14 cellular contexts compared by ENCODE assay signal in genomic region chr12:101924647-101925046, GRCh38. TPM values are rescaled to one million over a fixed set of nuclear protein-coding genes. Genes with fewer than 3 reads are reported as not detected.
A peak's percentile ranks its signal among the peaks of the same experiment; 100 is the strongest.
DNase-seq lines count a peak whose midpoint lies in the region; ATAC-seq and TF ChIP-seq lines count a peak whose summit lies in the region.
"Had no signal": no experiment of that assay in that cellular context is flagged by ENCODE, and none has a peak within 500 bp of the region (broad histone marks: within the 10 kb centered on the region; RNA-seq: fewer than 3 reads in every experiment).

No MANE protein-coding gene starts in this region.

- intact Hi-C loops in stomach (cut with DNase I; ENCODE audit: low total_unique reads) (no loop called here), posterior cingulate gyrus (cut with DNase I) (no loop called here)

- H3K27ac Mint-ChIP-seq in endodermal cell = no peak overlapping the region
- H3K27ac Mint-ChIP-seq: natural killer cell had no signal

- H3K27me3 Mint-ChIP-seq in endodermal cell (ENCODE audit: insufficient read depth) = no peaks in the 10 kb centered on the region

- no peak for TF ChIP-seq EP300 in stomach (IDR thresholded peaks at IDR 0.05)

- peaks cover 2% of the 10 kb centered on the region for H3K9me3 Mint-ChIP-seq in endodermal cell
- H3K9me3 Mint-ChIP-seq: natural killer cell had no signal

- no peak overlapping the region for H3K4me3 Mint-ChIP-seq in endodermal cell
- H3K4me3 Mint-ChIP-seq: natural killer cell had no signal

- no peaks in the 10 kb centered on the region for H3K27me3 ChIP-seq in OCI-LY3 (ENCODE audit: low read depth, low read length)
- H3K27me3 ChIP-seq in stomach = no peaks in the 10 kb centered on the region
- no peaks in the 10 kb centered on the region for H3K27me3 ChIP-seq in endodermal cell (ENCODE audit: control insufficient read depth, insufficient read depth, low read length, poor library complexity, severe bottlenecking)
- H3K27me3 ChIP-seq: cardiac muscle cell had no signal

- no peak overlapping the region for H3K9ac ChIP-seq in OCI-LY3 (ENCODE audit: low read length)
- no peak overlapping the region for H3K9ac ChIP-seq in endodermal cell (ENCODE audit: extremely low read depth, low read length, poor library complexity, severe bottlenecking)

- no peak overlapping the region for H3K4me2 ChIP-seq in OCI-LY3 (ENCODE audit: low read length)

- H2AFZ ChIP-seq in OCI-LY3 (ENCODE audit: low read depth, low read length) = no peak overlapping the region

- H3K9me3 ChIP-seq in OCI-LY3 (ENCODE audit: insufficient read depth, low read length) (peaks cover 5% of the 10 kb centered on the region; the same call in 1 of the 2 replicates), stomach (no peaks in the 10 kb centered on the region), endodermal cell (ENCODE audit: control insufficient read depth, low read length) (no peaks in the 10 kb centered on the region)
- H3K9me3 ChIP-seq: thoracic aorta had no signal

- peak overlapping the region; percentile 16 for H3K27ac ChIP-seq in OCI-LY3 (ENCODE audit: low read length)
- peak overlapping the region in 4 of 5 donors; percentile 27 to 71 (median 58) for H3K27ac ChIP-seq in stomach
- H3K27ac ChIP-seq in endodermal cell (ENCODE audit: low read depth, low read length) = no peak overlapping the region
- H3K27ac ChIP-seq: cardiac muscle cell, thoracic aorta had no signal

- H3K4me3 ChIP-seq in OCI-LY3 (ENCODE audit: low read length) = no peak overlapping the region
- H3K4me3 ChIP-seq in fibroblast of mammary gland (ENCODE audit: control insufficient read depth, low read depth, low read length) = no peak overlapping the region
- no peak overlapping the region for H3K4me3 ChIP-seq in stomach
- H3K4me3 ChIP-seq in endodermal cell (ENCODE audit: low read length) = no peak overlapping the region
- H3K4me3 ChIP-seq: cardiac muscle cell, thoracic aorta had no signal

- H4K20me1 ChIP-seq in OCI-LY3 (ENCODE audit: insufficient read depth, low read length) = no peaks in the 10 kb centered on the region

- no peak for TF ChIP-seq POLR2A in stomach (IDR thresholded peaks at IDR 0.05)

- WGBS in stomach, 5 donors = 83 to 90% (median 87%) methylated on average over 4 of the region's 4 CpGs
- WGBS in endodermal cell (ENCODE audit: insufficient coverage in 1 of 2, insufficient read length in 1 of 2), 2 experiments = 98% methylated on average over 4 of the region's 4 CpGs; no CpG with 5 or more reads in 1 of the 2 experiments

- DNase-seq in NCI-H1436 (lab: John Stamatoyannopoulos, UW) (peak; percentile 5), NCI-H1436 treated with DMSO at 0.1 percent for 48 hours (lab: John Stamatoyannopoulos, UW) (no peak), fibroblast of mammary gland (ENCODE audit: low read depth) (peak; percentile 72), stomach (no peak), endodermal cell (no peak), omental fat pad (ENCODE audit: low spot score) (no peak), posterior cingulate gyrus (no peak)
- DNase-seq: natural killer cell; NCI-H510A treated with DMSO at 0.1 percent for 48 hours; stimulated activated CD4-positive, alpha-beta T cell treated with anti-CD3 and anti-CD28 coated beads, Interleukin-2, amount 100 ng/mL, for 24 hours; T-helper 9 cell had no signal

- no peaks in the 10 kb centered on the region for H3K4me1 Mint-ChIP-seq in endodermal cell
- H3K4me1 Mint-ChIP-seq: natural killer cell had no signal

- no peak for TF ChIP-seq CTCF in OCI-LY3 (IDR thresholded peaks at IDR 0.05; ENCODE audit: low read depth, low read length)
- no peak for TF ChIP-seq CTCF in fibroblast of mammary gland (conservative IDR thresholded peaks at IDR 0.05; ENCODE audit: control insufficient read depth, insufficient read depth, low read depth, low read length)
- TF ChIP-seq CTCF in stomach (IDR thresholded peaks at IDR 0.05) = no peak
- TF ChIP-seq CTCF in endodermal cell (conservative IDR thresholded peaks at IDR 0.05) = no peak
- no peak for TF ChIP-seq CTCF in omental fat pad (IDR thresholded peaks at IDR 0.05)

- H3K4me1 ChIP-seq in OCI-LY3 (ENCODE audit: low read length) = peaks cover 70% of the 10 kb centered on the region
- peaks cover 0 to 7% (median under 1%) of the 10 kb centered on the region in 4 donors for H3K4me1 ChIP-seq in stomach
- no peaks in the 10 kb centered on the region for H3K4me1 ChIP-seq in endodermal cell (ENCODE audit: control insufficient read depth, insufficient read depth, low read length)

- ATAC-seq in omental fat pad (ENCODE audit: low FRiP score) = no peak
- ATAC-seq: natural killer cell had no signal

- H3K36me3 Mint-ChIP-seq in endodermal cell (ENCODE audit: low read depth) = no peaks in the 10 kb centered on the region
- H3K36me3 Mint-ChIP-seq: natural killer cell had no signal

- H3K36me3 ChIP-seq in OCI-LY3 (replicated peaks; ENCODE audit: low read depth, low read length) = peaks cover 45% of the 10 kb centered on the region
- H3K36me3 ChIP-seq in stomach = peaks cover 0 to 31% (median 23%) of the 10 kb centered on the region in 4 donors
- H3K36me3 ChIP-seq in endodermal cell (ENCODE audit: control insufficient read depth, insufficient read depth, low read length) = no peaks in the 10 kb centered on the region
- H3K36me3 ChIP-seq: cardiac muscle cell had no signal

- no peaks in the 10 kb centered on the region; the same call in 1 of the 2 replicates for H3K79me2 ChIP-seq in OCI-LY3 (ENCODE audit: low read length)

RNA-seq across cellular contexts. Expression of gene DRAM1, which starts 47.3 kb away (rescaled TPM):
- total RNA-seq in stomach (10 to 100 TPM in 3 of 5 donors, 1 to 10 TPM in 1, under 1 TPM in 1; 0.89 to 71.8 (median 16.5) TPM), endodermal cell (1 to 10 TPM in 1 of 2 donors, under 1 TPM in 1; 0.91 to 1.3 TPM), omental fat pad (10 to 100 TPM; 22.3 to 37.5 (median 25.4) TPM)
- polyA plus RNA-seq in stomach = 10 to 100 TPM in 2 of 3 donors, 1 to 10 TPM in 1; 8.2 to 16.3 (median 10.8) TPM
- polyA plus RNA-seq in endodermal cell (2013, experiment 1 of 2) = 3.5 TPM
- 3.1 TPM for polyA plus RNA-seq in endodermal cell (2013, experiment 2 of 2)

Comparison
In these comparisons a context has a peak if more than half of its experiments do, and no peak if none do; other contexts are left out.
1. DNase-seq: peak in NCI-H1436 (single experiment) and fibroblast of mammary gland (single experiment); none in NCI-H1436 treated with DMSO at 0.1 percent for 48 hours (single experiment), stomach (single experiment), endodermal cell (single experiment), omental fat pad (single experiment) and posterior cingulate gyrus (0 of 10).